ENCODE assay signal across 10 cellular contexts in genomic region chr5:180135128-180135955, GRCh38.
DNase-seq lines count a peak whose midpoint lies in the region; ATAC-seq, FAIRE-seq and TF ChIP-seq lines count a peak whose summit lies in the region.
"Had no signal": no experiment of that assay in that cellular context is flagged by ENCODE, and none has a peak within 500 bp of the region (broad histone marks: within the 10 kb centered on the region; RNA-seq: fewer than 3 reads in every experiment).

No MANE protein-coding gene starts in this region.

- peak overlapping the region; percentile 62 for H2AFZ ChIP-seq in endothelial cell of umbilical vein (ENCODE audit: low read depth, low read length)

- TF ChIP-seq CTCF in endothelial cell of umbilical vein (IDR thresholded peaks at IDR 0.05; ENCODE audit: extremely low read depth in 1 of 2, insufficient read depth in 1 of 2, low read depth in 1 of 2, low read length in 2 of 2) = no peak

- FAIRE-seq in endothelial cell of umbilical vein (lab: Jason Lieb, UNC) = peak; percentile 43
- FAIRE-seq: A549 had no signal

- no peak overlapping the region for H3K9ac ChIP-seq in endothelial cell of umbilical vein (replicated peaks; ENCODE audit: extremely low read depth, insufficient read depth, low read length)

- H3K4me3 ChIP-seq in endothelial cell of umbilical vein (replicated peaks in 1 of 3; ENCODE audit: insufficient read depth in 1 of 3, low read depth in 1 of 3, low read length in 3 of 3) = no peak overlapping the region
- H3K4me3 ChIP-seq: A549 had no signal

- H3K4me3 Mint-ChIP-seq in T-helper 2 cell treated with Interferon-gamma antibody and Interleukin-4, amounts not matched to agents 5 μg/mL and 100 μg/mL, for 36 hours = peak overlapping the region; percentile 3
- H3K4me3 Mint-ChIP-seq: T-helper 1 cell treated with Interleukin-12 subunit alpha and Interleukin-12 subunit beta and Interleukin-4 antibody, amounts not matched to agents 30 μg/mL and 1 μg/mL, for 36 hours had no signal

- no peaks in the 10 kb centered on the region for H3K9me1 ChIP-seq in endothelial cell of umbilical vein (replicated peaks; ENCODE audit: control insufficient read depth, extremely low read depth, insufficient read depth, low read length)

- H3K4me2 ChIP-seq in endothelial cell of umbilical vein (ENCODE audit: insufficient read depth, low read length) = no peak overlapping the region
- H3K4me2 ChIP-seq: A549 had no signal

- H3K36me3 Mint-ChIP-seq in T-helper 2 cell treated with Interferon-gamma antibody and Interleukin-4, amounts not matched to agents 5 μg/mL and 100 μg/mL, for 36 hours (ENCODE audit: low read depth) = no peaks in the 10 kb centered on the region

- DNase-seq in T-helper 2 cell treated with Interferon-gamma antibody and Interleukin-4, amounts not matched to agents 5 μg/mL and 100 μg/mL, for 36 hours (ENCODE audit: low spot score) = peak; percentile 63
- DNase-seq in T-helper 2 cell = no peak
- peak; percentile 48 for DNase-seq in SKM-1 (lab: John Stamatoyannopoulos, UW; ENCODE audit: unreplicated experiment)
- DNase-seq in endothelial cell of umbilical vein (ENCODE audit: low read depth, low spot score) = no peak
- DNase-seq in stimulated activated CD8-positive, alpha-beta memory T cell treated with anti-CD3 and anti-CD28 coated beads, Interleukin-12 subunit alpha, Interleukin-12 subunit beta, amount 100 ng/mL, for 4 hours (ENCODE audit: low read depth) = peak; percentile 13

- no peak for ATAC-seq in HG03521 (IDR thresholded peaks at IDR 0.05; ENCODE audit: unreplicated experiment)
- ATAC-seq in HG03520 (IDR thresholded peaks at IDR 0.05; ENCODE audit: unreplicated experiment) = no peak
- no peak for ATAC-seq in HG03442 (IDR thresholded peaks at IDR 0.05; ENCODE audit: unreplicated experiment)
- ATAC-seq: A549 had no signal

- CTCF ChIA-PET in endothelial cell of umbilical vein (lab: Charles Lee) = interaction anchor here (1.5 kb wide), 1 partner anchor 584 kb away, joined by 4 read pairs; no protein-coding TSS in a partner anchor

- H3K9me3 Mint-ChIP-seq in T-helper 2 cell treated with Interferon-gamma antibody and Interleukin-4, amounts not matched to agents 5 μg/mL and 100 μg/mL, for 36 hours = no peaks in the 10 kb centered on the region
- H3K9me3 Mint-ChIP-seq: T-helper 1 cell treated with Interleukin-12 subunit alpha and Interleukin-12 subunit beta and Interleukin-4 antibody, amounts not matched to agents 30 μg/mL and 1 μg/mL, for 36 hours had no signal

- no peaks in the 10 kb centered on the region for H3K27me3 ChIP-seq in endothelial cell of umbilical vein (ENCODE audit: control insufficient read depth in 2 of 2, insufficient read depth in 2 of 2, low read length in 2 of 2)

- no peak overlapping the region for H3K27ac ChIP-seq in endothelial cell of umbilical vein (ENCODE audit: insufficient read depth, low read depth, low read length)
- H3K27ac ChIP-seq: A549 had no signal

- H3K79me2 ChIP-seq in endothelial cell of umbilical vein (ENCODE audit: control insufficient read depth, insufficient read depth, low read length) = no peaks in the 10 kb centered on the region

- no peak for TF ChIP-seq POLR2A in endothelial cell of umbilical vein (IDR thresholded peaks at IDR 0.05; ENCODE audit: low read depth, low read length)

- no peaks in the 10 kb centered on the region for H3K9me3 ChIP-seq in endothelial cell of umbilical vein (replicated peaks; ENCODE audit: control insufficient read depth, insufficient read depth, low read length)
- H3K9me3 ChIP-seq: A549 had no signal

- H3K27ac Mint-ChIP-seq in T-helper 2 cell treated with Interferon-gamma antibody and Interleukin-4, amounts not matched to agents 5 μg/mL and 100 μg/mL, for 36 hours = peak overlapping the region; percentile 17
- H3K27ac Mint-ChIP-seq: T-helper 1 cell treated with Interleukin-12 subunit alpha and Interleukin-12 subunit beta and Interleukin-4 antibody, amounts not matched to agents 30 μg/mL and 1 μg/mL, for 36 hours had no signal

- POLR2A ChIA-PET in endothelial cell of umbilical vein (lab: Charles Lee) = no interaction called here

- no TSS peak for BruUV-seq in endothelial cell of umbilical vein (replicated peaks; lab: Mats Ljungman, UMichigan)

- no peaks in the 10 kb centered on the region for H3K36me3 ChIP-seq in endothelial cell of umbilical vein (ENCODE audit: control insufficient read depth in 2 of 2, extremely low read depth in 1 of 2, insufficient read depth in 2 of 2, low read length in 2 of 2)

- H3K4me1 Mint-ChIP-seq in T-helper 2 cell treated with Interferon-gamma antibody and Interleukin-4, amounts not matched to agents 5 μg/mL and 100 μg/mL, for 36 hours (ENCODE audit: low read depth) = peaks cover 6% of the 10 kb centered on the region

- intact Hi-C loops in endothelial cell of umbilical vein (cut with micrococcal nuclease) = no loop called here

- dilution Hi-C loops in endothelial cell of umbilical vein (cut with MboI; ENCODE audit: extremely low pct_ligation_motif_present, low sequenced_read_pairs) = no loop called here

- no peaks in the 10 kb centered on the region for H3K4me1 ChIP-seq in endothelial cell of umbilical vein (ENCODE audit: control insufficient read depth, extremely low read depth, insufficient read depth, low read length)
- H3K4me1 ChIP-seq: A549 had no signal

- H4K20me1 ChIP-seq in endothelial cell of umbilical vein (replicated peaks; ENCODE audit: control insufficient read depth, extremely low read depth, insufficient read depth, low read length) = no peaks in the 10 kb centered on the region

- no peaks in the 10 kb centered on the region for H3K27me3 Mint-ChIP-seq in T-helper 2 cell treated with Interferon-gamma antibody and Interleukin-4, amounts not matched to agents 5 μg/mL and 100 μg/mL, for 36 hours (ENCODE audit: low read depth)

TF ChIP-seq in endothelial cell of umbilical vein, 7 proteins besides CTCF, POLR2A, EP300 and RAD21:
- TF ChIP-seq GATA2 (IDR thresholded peaks at IDR 0.05; ENCODE audit: insufficient read depth, insufficient read length, low read depth, low read length) (no peak), EZH2 (IDR thresholded peaks at IDR 0.05; ENCODE audit: borderline replicate concordance, low read depth, low read length, severe bottlenecking) (no peak), FOS (IDR thresholded peaks at IDR 0.05; ENCODE audit: borderline replicate concordance, insufficient read depth, low read length) (peak; percentile 55), MYC (IDR thresholded peaks at IDR 0.05; ENCODE audit: low read depth, low read length) (no peak), POLR2AphosphoS5 (IDR thresholded peaks at IDR 0.05; ENCODE audit: insufficient read depth, low read depth, low read length) (no peak), JUN (IDR thresholded peaks at IDR 0.05; ENCODE audit: borderline replicate concordance, insufficient read depth, insufficient read length, low read depth) (no peak)
- TF ChIP-seq, protein P1, sequence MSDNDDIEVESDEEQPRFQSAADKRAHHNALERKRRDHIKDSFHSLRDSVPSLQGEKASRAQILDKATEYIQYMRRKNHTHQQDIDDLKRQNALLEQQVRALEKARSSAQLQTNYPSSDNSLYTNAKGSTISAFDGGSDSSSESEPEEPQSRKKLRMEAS (IDR thresholded peaks at IDR 0.05; ENCODE audit: insufficient read depth, insufficient read length) = no peak

Comparison
In these comparisons a context has a peak if more than half of its experiments do, and no peak if none do; other contexts are left out.
1. DNase-seq: peak in T-helper 2 cell treated with Interferon-gamma antibody and Interleukin-4, amounts not matched to agents 5 μg/mL and 100 μg/mL, for 36 hours (single experiment), SKM-1 (single experiment) and stimulated activated CD8-positive, alpha-beta memory T cell treated with anti-CD3 and anti-CD28 coated beads, Interleukin-12 subunit alpha, Interleukin-12 subunit beta, amount 100 ng/mL, for 4 hours (single experiment); none in T-helper 2 cell (0 of 5) and endothelial cell of umbilical vein (single experiment).